In the genomic region with DNA sequence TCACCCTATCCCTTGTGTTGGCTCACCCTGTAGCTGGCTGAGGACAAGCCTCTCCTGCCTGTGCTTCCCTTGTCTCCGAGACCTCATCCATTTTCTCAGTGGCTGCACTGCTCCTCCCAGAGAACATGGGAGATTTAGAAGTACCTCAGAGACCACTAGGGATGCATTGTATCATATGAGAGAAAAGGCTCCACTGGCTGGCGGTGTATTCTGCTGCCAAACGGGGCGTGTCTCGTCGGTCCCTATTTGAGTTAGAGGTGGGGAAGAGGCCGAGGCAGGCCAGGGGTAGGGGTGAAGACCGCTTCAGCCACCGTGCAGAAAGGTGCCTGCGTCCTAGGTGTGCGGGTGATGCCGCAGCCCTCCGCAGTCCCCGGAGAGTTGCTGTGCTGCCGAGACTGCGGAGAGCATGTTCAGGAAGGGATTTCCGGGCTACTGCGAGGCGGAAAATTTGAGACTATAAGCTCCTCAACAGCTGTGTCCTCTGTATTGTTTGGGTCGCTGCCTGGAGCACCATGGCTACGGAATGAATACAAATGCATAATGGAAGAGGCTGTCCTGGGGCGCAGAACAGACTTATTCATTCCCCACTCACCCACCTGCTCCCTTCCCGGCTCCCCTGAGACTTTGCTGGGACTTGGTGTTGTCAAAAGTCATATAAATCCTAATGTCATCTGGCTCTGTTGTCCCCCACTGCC, we compare ENCODE assay signal across 11 cellular contexts. TPM values are rescaled to one million over a fixed set of nuclear protein-coding genes. Genes with fewer than 3 reads are reported as not detected.
A peak's percentile ranks its signal among the peaks of the same experiment; 100 is the strongest.
DNase-seq lines count a peak whose midpoint lies in the region; ATAC-seq, FAIRE-seq and TF ChIP-seq lines count a peak whose summit lies in the region.
"Had no signal": no experiment of that assay in that cellular context is flagged by ENCODE, and none has a peak within 500 bp of the region (broad histone marks: within the 10 kb centered on the region; RNA-seq: fewer than 3 reads in every experiment).

No MANE protein-coding gene starts in this region.

- ATAC-seq in WTC11 (peak; percentile 38), left lobe of liver (no peak)

- H3K4me1 Mint-ChIP-seq in WTC11 = peaks cover 55% of the 10 kb centered on the region
- H3K4me1 Mint-ChIP-seq in CD8-positive, alpha-beta memory T cell = no peaks in the 10 kb centered on the region
- H3K4me1 Mint-ChIP-seq: stimulated activated naive B cell treated with anti-CD40 and anti-IgM and Interleukin-4, amounts not matched to agents 10 μg/mL and 1 μg/mL and 100 μg/mL, for 72 hours had no signal

- 0 out of 2 replicates have a peak overlapping the region, but pooled peaks have one; percentile 33 for H3K27ac Mint-ChIP-seq in WTC11
- H3K27ac Mint-ChIP-seq in CD8-positive, alpha-beta memory T cell = no peak overlapping the region
- H3K27ac Mint-ChIP-seq: stimulated activated naive B cell treated with anti-CD40 and anti-IgM and Interleukin-4, amounts not matched to agents 10 μg/mL and 1 μg/mL and 100 μg/mL, for 72 hours had no signal

- CTCF ChIA-PET in WTC11 (lab: Charles Lee) = interaction anchor here (1.0 to 3.1 kb wide), 4 partner anchors 11 to 44 kb away, joined by 3 to 14 read pairs (median 6); a partner anchor contains a TSS
- CTCF ChIA-PET in CD8-positive, alpha-beta memory T cell (lab: Charles Lee) = no interaction called here

- no peak overlapping the region for H3K4me3 Mint-ChIP-seq in WTC11
- no peak overlapping the region for H3K4me3 Mint-ChIP-seq in CD8-positive, alpha-beta memory T cell
- H3K4me3 Mint-ChIP-seq: stimulated activated naive B cell treated with anti-CD40 and anti-IgM and Interleukin-4, amounts not matched to agents 10 μg/mL and 1 μg/mL and 100 μg/mL, for 72 hours had no signal

- H3K27me3 ChIP-seq in left ventricle myocardium inferior (ENCODE audit: low read depth) (no peaks in the 10 kb centered on the region), sigmoid colon (no peaks in the 10 kb centered on the region), small intestine (ENCODE audit: control insufficient read depth in 2 of 2, insufficient read depth in 2 of 2, low read length in 2 of 2) (no peaks in the 10 kb centered on the region)
- no peaks in the 10 kb centered on the region for H3K27me3 ChIP-seq in CD8-positive, alpha-beta memory T cell (ENCODE audit: insufficient read depth, low read length, poor library complexity, severe bottlenecking)

- intact Hi-C loops in left ventricle myocardium inferior (cut with micrococcal nuclease) = no loop called here
- intact Hi-C loops in sigmoid colon (cut with DNase I) = no loop called here

- DNase-seq in GM04504 (ENCODE audit: low read depth) (peak; percentile 12), WTC11 (ENCODE audit: low spot score) (no peak), left ventricle myocardium inferior (peak; percentile 82), sigmoid colon (peak; percentile 90), NCI-H187 treated with DMSO at 0.1 percent for 48 hours (lab: John Stamatoyannopoulos, UW) (no peak), small intestine (no peak), left lobe of liver (ENCODE audit: low spot score) (no peak)
- no peak for DNase-seq in CD8-positive, alpha-beta memory T cell
- DNase-seq: GOT3; stimulated activated naive B cell treated with anti-CD40 and anti-IgM and Interleukin-4, amounts not matched to agents 10 μg/mL and 1 μg/mL and 100 μg/mL, for 72 hours had no signal

- TF ChIP-seq EP300 in sigmoid colon (IDR thresholded peaks at IDR 0.05) = no peak

- TF ChIP-seq POLR2A in sigmoid colon (IDR thresholded peaks at IDR 0.05) = no peak

- H3K9me3 ChIP-seq in left ventricle myocardium inferior (replicated peaks) = no peaks in the 10 kb centered on the region
- no peaks in the 10 kb centered on the region for H3K9me3 ChIP-seq in sigmoid colon
- H3K9me3 ChIP-seq in CD8-positive, alpha-beta memory T cell (ENCODE audit: low read length) = no peaks in the 10 kb centered on the region
- no peaks in the 10 kb centered on the region for H3K9me3 ChIP-seq in small intestine (ENCODE audit: control insufficient read depth, low read depth)

- H3K27ac ChIP-seq in left ventricle myocardium inferior (replicated peaks) = peak overlapping the region; percentile 80
- peak overlapping the region; percentile 33 to 69 (median 62) for H3K27ac ChIP-seq in sigmoid colon
- no peak overlapping the region for H3K27ac ChIP-seq in CD8-positive, alpha-beta memory T cell (ENCODE audit: low read depth, low read length)
- peak overlapping the region in 1 of 2 donors; percentile 12 for H3K27ac ChIP-seq in small intestine (ENCODE audit: low read depth in 1 of 2, low read length in 1 of 2)

- H3K4me1 ChIP-seq in left ventricle myocardium inferior = peaks cover 59% of the 10 kb centered on the region
- peaks cover 0 to 32% (median 25%) of the 10 kb centered on the region in 4 donors for H3K4me1 ChIP-seq in sigmoid colon
- no peaks in the 10 kb centered on the region for H3K4me1 ChIP-seq in CD8-positive, alpha-beta memory T cell (ENCODE audit: insufficient read depth, low read length)
- H3K4me1 ChIP-seq in small intestine (ENCODE audit: control insufficient read depth in 2 of 2, insufficient read depth in 1 of 2, low read depth in 1 of 2, low read length in 1 of 2) = no peaks in the 10 kb centered on the region

- H3K36me3 Mint-ChIP-seq in WTC11 = peaks cover 13% of the 10 kb centered on the region
- no peaks in the 10 kb centered on the region for H3K36me3 Mint-ChIP-seq in CD8-positive, alpha-beta memory T cell
- H3K36me3 Mint-ChIP-seq: stimulated activated naive B cell treated with anti-CD40 and anti-IgM and Interleukin-4, amounts not matched to agents 10 μg/mL and 1 μg/mL and 100 μg/mL, for 72 hours had no signal

- POLR2A ChIA-PET in WTC11 (lab: Charles Lee) = no interaction called here
- POLR2A ChIA-PET in CD8-positive, alpha-beta memory T cell (lab: Charles Lee) = no interaction called here

- WGBS in sigmoid colon, 2 donors = 62 to 79% methylated on average over 23 of the region's 23 CpGs
- 54 to 82% (median 81%) methylated on average over 23 of the region's 23 CpGs for WGBS in small intestine, 3 donors

- H3K9me3 Mint-ChIP-seq in WTC11 = peaks cover 12% of the 10 kb centered on the region
- H3K9me3 Mint-ChIP-seq in CD8-positive, alpha-beta memory T cell = peaks cover 0 to 2% (median 0%) of the 10 kb centered on the region in 5 donors

- TF ChIP-seq CTCF in WTC11 (IDR thresholded peaks at IDR 0.05) = no peak
- TF ChIP-seq CTCF in left ventricle myocardium inferior (IDR thresholded peaks at IDR 0.05; ENCODE audit: borderline replicate concordance) = no peak
- no peak for TF ChIP-seq CTCF in sigmoid colon (IDR thresholded peaks at IDR 0.05)

- H3K36me3 ChIP-seq in left ventricle myocardium inferior (no peaks in the 10 kb centered on the region), sigmoid colon (no peaks in the 10 kb centered on the region), small intestine (ENCODE audit: control insufficient read depth in 2 of 2, insufficient read depth in 2 of 2, low read length in 2 of 2) (no peaks in the 10 kb centered on the region)
- no peaks in the 10 kb centered on the region for H3K36me3 ChIP-seq in CD8-positive, alpha-beta memory T cell (ENCODE audit: insufficient read depth, low read length)

- no peaks in the 10 kb centered on the region for H3K27me3 Mint-ChIP-seq in WTC11 (ENCODE audit: low read depth)
- H3K27me3 Mint-ChIP-seq in CD8-positive, alpha-beta memory T cell = peaks cover 1 to 4% of the 10 kb centered on the region in 2 donors

- no peak for FAIRE-seq in small intestine (lab: Jason Lieb, UNC)
- FAIRE-seq: TTC549 had no signal

- H3K4me3 ChIP-seq in left ventricle myocardium inferior = peak overlapping the region; percentile 55
- peak overlapping the region in 3 of 4 donors; percentile 32 to 37 (median 32) for H3K4me3 ChIP-seq in sigmoid colon
- no peak overlapping the region for H3K4me3 ChIP-seq in CD8-positive, alpha-beta memory T cell (ENCODE audit: low read length)
- no peak overlapping the region for H3K4me3 ChIP-seq in small intestine (ENCODE audit: low read depth in 1 of 2, low read length in 2 of 2)

TF ChIP-seq in WTC11, 78 proteins besides CTCF, POLR2A, EP300 and RAD21:
- TF ChIP-seq ZBTB21 (CRISPR knock-in tag; IDR thresholded peaks at IDR 0.05; ENCODE audit: borderline replicate concordance) (no peak), NFYB (CRISPR knock-in tag; conservative IDR thresholded peaks at IDR 0.05; ENCODE audit: low read depth) (no peak), KAT7 (CRISPR knock-in tag; IDR thresholded peaks at IDR 0.05; ENCODE audit: borderline replicate concordance) (no peak), GABPB1 (CRISPR knock-in tag; IDR thresholded peaks at IDR 0.05) (no peak), ZNF232 (CRISPR knock-in tag; IDR thresholded peaks at IDR 0.05) (no peak), GTF2I (CRISPR knock-in tag; conservative IDR thresholded peaks at IDR 0.05) (no peak), SP1 (CRISPR knock-in tag; conservative IDR thresholded peaks at IDR 0.05) (no peak)
- TF ChIP-seq, protein P1, sequence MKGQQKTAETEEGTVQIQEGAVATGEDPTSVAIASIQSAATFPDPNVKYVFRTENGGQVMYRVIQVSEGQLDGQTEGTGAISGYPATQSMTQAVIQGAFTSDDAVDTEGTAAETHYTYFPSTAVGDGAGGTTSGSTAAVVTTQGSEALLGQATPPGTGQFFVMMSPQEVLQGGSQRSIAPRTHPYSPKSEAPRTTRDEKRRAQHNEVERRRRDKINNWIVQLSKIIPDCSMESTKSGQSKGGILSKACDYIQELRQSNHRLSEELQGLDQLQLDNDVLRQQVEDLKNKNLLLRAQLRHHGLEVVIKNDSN (CRISPR knock-in tag; IDR thresholded peaks at IDR 0.05) = no peak
- TF ChIP-seq, protein P2, sequence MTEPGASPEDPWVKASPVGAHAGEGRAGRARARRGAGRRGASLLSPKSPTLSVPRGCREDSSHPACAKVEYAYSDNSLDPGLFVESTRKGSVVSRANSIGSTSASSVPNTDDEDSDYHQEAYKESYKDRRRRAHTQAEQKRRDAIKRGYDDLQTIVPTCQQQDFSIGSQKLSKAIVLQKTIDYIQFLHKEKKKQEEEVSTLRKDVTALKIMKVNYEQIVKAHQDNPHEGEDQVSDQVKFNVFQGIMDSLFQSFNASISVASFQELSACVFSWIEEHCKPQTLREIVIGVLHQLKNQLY (CRISPR knock-in tag; IDR thresholded peaks at IDR 0.05) = no peak

RNA-seq across cellular contexts. Expression of a gene that starts 43.9 kb away (rescaled TPM):
- total RNA-seq in WTC11 (2021) = 19.4 to 19.7 TPM (median 19.6 TPM) in 3 replicates
- total RNA-seq in left ventricle myocardium inferior = 11.2 TPM
- total RNA-seq in sigmoid colon = 1 to 10 TPM in 2 of 4 donors, under 1 TPM in 2; 0.16 to 1.4 (median 0.67) TPM
- under 1 TPM in 2 of 3 donors, not detected in 1; 0.10 to 0.60 TPM for polyA plus RNA-seq in sigmoid colon
- total RNA-seq in CD8-positive, alpha-beta memory T cell = not detected
- polyA plus RNA-seq in CD8-positive, alpha-beta memory T cell = not detected
- polyA plus RNA-seq in small intestine = under 1 TPM in 1 of 3 donors, not detected in 2; 0.27 TPM
- total RNA-seq in left lobe of liver = 0.35 TPM

Comparison
In these comparisons a context has a peak if more than half of its experiments do, and no peak if none do; other contexts are left out.
1. DNase-seq: peak in GM04504 (single experiment), left ventricle myocardium inferior (single experiment) and sigmoid colon (single experiment); none in WTC11 (single experiment), NCI-H187 treated with DMSO at 0.1 percent for 48 hours (single experiment), CD8-positive, alpha-beta memory T cell (0 of 5), small intestine (single experiment) and left lobe of liver (single experiment).
2. H3K4me3 ChIP-seq: peak in left ventricle myocardium inferior (single experiment) and sigmoid colon (3 of 4); none in CD8-positive, alpha-beta memory T cell (single experiment) and small intestine (0 of 2).